ENCODE assay signal across 8 cellular contexts in genomic region chr17:81483085-81483861, GRCh38. TPM values are rescaled to one million over a fixed set of nuclear protein-coding genes. Genes with fewer than 3 reads are reported as not detected.
DNase-seq lines count a peak whose midpoint lies in the region; TF ChIP-seq lines count a peak whose summit lies in the region.

No MANE protein-coding gene starts in this region.

- H3K9me3 ChIP-seq in Peyer's patch = no peaks in the 10 kb centered on the region
- no peaks in the 10 kb centered on the region for H3K9me3 ChIP-seq in uterus

- H3K4me3 ChIP-seq in Peyer's patch (peak overlapping the region in 3 of 4 donors; percentile 22 to 48 (median 40)), fibroblast of pulmonary artery (replicated peaks; ENCODE audit: low read depth, low read length) (no peak overlapping the region), skeletal muscle cell (ENCODE audit: low read depth, low read length) (peak overlapping the region; percentile 34), uterus (peak overlapping the region in 1 of 2 donors; percentile 32)

- H3K36me3 ChIP-seq in Peyer's patch (no peaks in the 10 kb centered on the region), uterus (no peaks in the 10 kb centered on the region)

- H3K4me1 ChIP-seq in Peyer's patch (peaks cover 0 to 42% (median 26%) of the 10 kb centered on the region in 4 donors), uterus (peaks cover 0 to 21% of the 10 kb centered on the region in 2 donors)

- H3K27ac ChIP-seq in Peyer's patch = peak overlapping the region in 2 of 4 donors; percentile 28 to 55
- H3K27ac ChIP-seq in uterus = no peak overlapping the region

- intact Hi-C loops in uterus (cut with DNase I; ENCODE audit: low total_unique reads) = loop anchor here (5.0 kb wide), 3 partner anchors 96 to 226 kb away; no protein-coding TSS in a partner anchor

- H3K27me3 ChIP-seq in Peyer's patch (no peaks in the 10 kb centered on the region), uterus (no peaks in the 10 kb centered on the region)

- DNase-seq in GM19238 (ENCODE audit: insufficient read length, low spot score) (peak; percentile 44), Peyer's patch (peak in 2 of 3 donors; percentile 75 to 87), fibroblast of pulmonary artery (ENCODE audit: low read depth) (peak; percentile 61), skeletal muscle cell (ENCODE audit: low read depth) (no peak), NCI-H345 (lab: John Stamatoyannopoulos, UW) (no peak), NCI-H2029 treated with DMSO at 0.1 percent for 48 hours (lab: John Stamatoyannopoulos, UW) (no peak), NOMO-1 treated with DMSO at 0.1 percent for 48 hours (lab: John Stamatoyannopoulos, UW; ENCODE audit: unreplicated experiment) (no peak), uterus (no peak)

- TF ChIP-seq POLR2A in Peyer's patch (IDR thresholded peaks at IDR 0.05) = no peak
- TF ChIP-seq POLR2A in uterus (IDR thresholded peaks at IDR 0.05) = no peak

- TF ChIP-seq CTCF in Peyer's patch (IDR thresholded peaks at IDR 0.05) (no peak), fibroblast of pulmonary artery (IDR thresholded peaks at IDR 0.05; ENCODE audit: low read length, missing control alignments) (no peak), uterus (IDR thresholded peaks at IDR 0.05) (no peak)

RNA-seq across cellular contexts. Expression of gene ACTG1, which starts 29.3 kb away (rescaled TPM):
- 1,000 to 10,000 TPM; 2,510 to 3,878 (median 3,203) TPM for total RNA-seq in Peyer's patch
- total RNA-seq in uterus = 1,000 to 10,000 TPM; 1,023 to 5,472 (median 2,159) TPM

RNA-seq across cellular contexts. Expression of gene FSCN2, which starts 44.9 kb away (rescaled TPM):
- total RNA-seq in Peyer's patch = 1 to 10 TPM; 1.2 to 7.9 (median 5.2) TPM
- 1 to 10 TPM in 2 of 4 donors, not detected in 2; 5.0 to 7.4 TPM for total RNA-seq in uterus

Comparison
In these comparisons a context has a peak if more than half of its experiments do, and no peak if none do; other contexts are left out.
1. DNase-seq: peak in GM19238 (single experiment), Peyer's patch (2 of 3) and fibroblast of pulmonary artery (single experiment); none in skeletal muscle cell (single experiment), NCI-H345 (single experiment), NCI-H2029 treated with DMSO at 0.1 percent for 48 hours (single experiment), NOMO-1 treated with DMSO at 0.1 percent for 48 hours (single experiment) and uterus (0 of 2).